In the genomic region with DNA sequence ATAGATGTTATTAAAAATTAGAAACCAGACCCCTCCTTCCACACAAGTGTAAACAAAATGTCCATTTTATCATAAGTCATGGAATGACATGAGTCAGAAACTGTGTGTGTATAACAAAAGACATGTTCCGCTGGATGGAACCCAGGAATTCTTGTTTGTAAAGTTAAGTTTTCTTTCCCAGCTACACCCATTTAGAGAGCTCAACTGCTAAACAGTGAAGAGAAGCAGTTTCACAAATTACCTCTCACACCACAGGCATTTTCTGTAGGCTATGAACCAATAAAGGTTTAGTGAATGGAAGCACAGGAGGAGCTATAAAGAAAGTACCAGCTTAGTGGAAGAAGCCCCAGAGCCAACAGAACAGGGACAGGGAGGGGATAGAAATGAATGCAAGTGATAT, we compare ENCODE assay signal across 8 cellular contexts. TPM values are rescaled to one million over a fixed set of nuclear protein-coding genes. Genes with fewer than 3 reads are reported as not detected.
DNase-seq lines count a peak whose midpoint lies in the region; ATAC-seq, FAIRE-seq and TF ChIP-seq lines count a peak whose summit lies in the region.
"Not testable (repeated sequence)": the region's sequence is repeated elsewhere in the genome, so short reads cannot be mapped to it uniquely, and the experiment has no call there.

No MANE protein-coding gene starts in this region.

- not testable (repeated sequence) for H3K36me3 ChIP-seq in endothelial cell of umbilical vein (ENCODE audit: control insufficient read depth in 2 of 2, extremely low read depth in 1 of 2, insufficient read depth in 2 of 2, low read length in 2 of 2); naive thymus-derived CD4-positive, alpha-beta T cell (ENCODE audit: control insufficient read depth in 2 of 3, insufficient read depth in 3 of 3, low read length in 3 of 3)

- H4K20me1 ChIP-seq in endothelial cell of umbilical vein (replicated peaks; ENCODE audit: control insufficient read depth, extremely low read depth, insufficient read depth, low read length): not testable (repeated sequence)

- TF ChIP-seq CTCF in AG10803 (conservative IDR thresholded peaks at IDR 0.05; ENCODE audit: low read length); astrocyte of the cerebellum (IDR thresholded peaks at IDR 0.05; ENCODE audit: low read depth, low read length, missing control alignments); endothelial cell of umbilical vein (IDR thresholded peaks at IDR 0.05; ENCODE audit: extremely low read depth in 1 of 2, insufficient read depth in 1 of 2, low read depth in 1 of 2, low read length in 2 of 2): not testable (repeated sequence)

- H3K4me3 Mint-ChIP-seq in T-helper 17 cell; naive thymus-derived CD4-positive, alpha-beta T cell; stimulated activated naive B cell treated with anti-CD40 and anti-IgM and Interleukin-4, amounts not matched to agents 10 μg/mL and 1 μg/mL and 100 μg/mL, for 72 hours: not testable (repeated sequence)

- H3K9me1 ChIP-seq in endothelial cell of umbilical vein (replicated peaks; ENCODE audit: control insufficient read depth, extremely low read depth, insufficient read depth, low read length): not testable (repeated sequence)

- H3K9me3 ChIP-seq in T-helper 17 cell (ENCODE audit: control insufficient read depth, low read length, poor library complexity, severe bottlenecking); endothelial cell of umbilical vein (replicated peaks; ENCODE audit: control insufficient read depth, insufficient read depth, low read length); naive thymus-derived CD4-positive, alpha-beta T cell (ENCODE audit: control insufficient read depth in 2 of 3, low read length in 3 of 3): not testable (repeated sequence)

- not testable (repeated sequence) for H3K36me3 Mint-ChIP-seq in T-helper 17 cell (ENCODE audit: low read depth)
- H3K36me3 Mint-ChIP-seq in naive thymus-derived CD4-positive, alpha-beta T cell: peaks cover 0 to 26% (median 19%) of the 10 kb centered on the region in 5 donors
- peaks cover 14 to 40% of the 10 kb centered on the region in 2 donors for H3K36me3 Mint-ChIP-seq in stimulated activated naive B cell treated with anti-CD40 and anti-IgM and Interleukin-4, amounts not matched to agents 10 μg/mL and 1 μg/mL and 100 μg/mL, for 72 hours

- H3K9ac ChIP-seq in endothelial cell of umbilical vein (replicated peaks; ENCODE audit: extremely low read depth, insufficient read depth, low read length): peak overlapping the region; percentile 37

- H3K27me3 ChIP-seq in endothelial cell of umbilical vein (ENCODE audit: control insufficient read depth in 2 of 2, insufficient read depth in 2 of 2, low read length in 2 of 2); naive thymus-derived CD4-positive, alpha-beta T cell (ENCODE audit: control insufficient read depth in 2 of 2, insufficient read depth in 2 of 2, low read length in 2 of 2): not testable (repeated sequence)

- H3K9me3 Mint-ChIP-seq in naive thymus-derived CD4-positive, alpha-beta T cell; stimulated activated naive B cell treated with anti-CD40 and anti-IgM and Interleukin-4, amounts not matched to agents 10 μg/mL and 1 μg/mL and 100 μg/mL, for 72 hours: not testable (repeated sequence)

- not testable (repeated sequence) for FAIRE-seq in endothelial cell of umbilical vein (lab: Jason Lieb, UNC)

- not testable (repeated sequence) for TF ChIP-seq POLR2A in endothelial cell of umbilical vein (IDR thresholded peaks at IDR 0.05; ENCODE audit: low read depth, low read length)

- H2AFZ ChIP-seq in endothelial cell of umbilical vein (ENCODE audit: low read depth, low read length): peak overlapping the region; percentile 11

- peak overlapping the region; percentile 96 for H3K27ac Mint-ChIP-seq in T-helper 17 cell
- H3K27ac Mint-ChIP-seq in naive thymus-derived CD4-positive, alpha-beta T cell: peak overlapping the region in 8 of 9 donors; percentile 41 to 94 (median 76)
- H3K27ac Mint-ChIP-seq in stimulated activated naive B cell treated with anti-CD40 and anti-IgM and Interleukin-4, amounts not matched to agents 10 μg/mL and 1 μg/mL and 100 μg/mL, for 72 hours: peak overlapping the region; percentile 53

- CTCF ChIA-PET in endothelial cell of umbilical vein (lab: Charles Lee): interaction anchor here (0.6 to 1.6 kb wide), 6 partner anchors 11 to 143 kb away, joined by 3 to 5 read pairs (median 4); partner anchors contain the start of gene SHLD2
- CTCF ChIA-PET in naive thymus-derived CD4-positive, alpha-beta T cell (lab: Charles Lee): interaction anchor here (0.6 kb wide), 1 partner anchor 790 kb away, joined by 4 read pairs; no protein-coding TSS in a partner anchor

- not testable (repeated sequence) for H3K27me3 Mint-ChIP-seq in T-helper 17 cell; naive thymus-derived CD4-positive, alpha-beta T cell; stimulated activated naive B cell treated with anti-CD40 and anti-IgM and Interleukin-4, amounts not matched to agents 10 μg/mL and 1 μg/mL and 100 μg/mL, for 72 hours

- POLR2A ChIA-PET in endothelial cell of umbilical vein (lab: Charles Lee): not testable (repeated sequence)
- POLR2A ChIA-PET in naive thymus-derived CD4-positive, alpha-beta T cell (lab: Charles Lee): interaction anchor here (0.8 kb wide), 1 partner anchor 686 kb away, joined by 3 read pairs; no protein-coding TSS in a partner anchor

- H3K4me3 ChIP-seq in AG10803 (ENCODE audit: low read length); astrocyte of the cerebellum (ENCODE audit: low read depth, low read length); endothelial cell of umbilical vein (replicated peaks in 1 of 3; ENCODE audit: insufficient read depth in 1 of 3, low read depth in 1 of 3, low read length in 3 of 3); naive thymus-derived CD4-positive, alpha-beta T cell (ENCODE audit: low read length): not testable (repeated sequence)

- H3K4me1 Mint-ChIP-seq in T-helper 17 cell: peaks cover 41% of the 10 kb centered on the region
- H3K4me1 Mint-ChIP-seq in naive thymus-derived CD4-positive, alpha-beta T cell: peaks cover 35 to 60% (median 54%) of the 10 kb centered on the region in 7 donors
- peaks cover 35 to 52% of the 10 kb centered on the region in 2 donors for H3K4me1 Mint-ChIP-seq in stimulated activated naive B cell treated with anti-CD40 and anti-IgM and Interleukin-4, amounts not matched to agents 10 μg/mL and 1 μg/mL and 100 μg/mL, for 72 hours

- intact Hi-C loops in endothelial cell of umbilical vein (cut with micrococcal nuclease); left ventricle myocardium superior (cut with micrococcal nuclease); naive thymus-derived CD4-positive, alpha-beta T cell (cut with micrococcal nuclease): not testable (repeated sequence)

- dilution Hi-C loops in endothelial cell of umbilical vein (cut with MboI; ENCODE audit: extremely low pct_ligation_motif_present, low sequenced_read_pairs): not testable (repeated sequence)

- not testable (repeated sequence) for ATAC-seq in T-helper 17 cell; naive thymus-derived CD4-positive, alpha-beta T cell; stimulated activated naive B cell treated with anti-CD40 and anti-IgM and Interleukin-4, amounts not matched to agents 10 μg/mL and 1 μg/mL and 100 μg/mL, for 72 hours (replicated peaks)
- ATAC-seq in left ventricle myocardium superior: peak; percentile 53

- DNase-seq in AG10803 (ENCODE audit: low read depth) (peak; percentile 79), HK-2 (ENCODE audit: unreplicated experiment) (peak; percentile 7), astrocyte of the cerebellum (ENCODE audit: low read depth) (peak; percentile 70), endothelial cell of umbilical vein (ENCODE audit: low read depth, low spot score) (peak; percentile 72)
- DNase-seq in T-helper 17 cell; left ventricle myocardium superior; naive thymus-derived CD4-positive, alpha-beta T cell; stimulated activated naive B cell treated with anti-CD40 and anti-IgM and Interleukin-4, amounts not matched to agents 10 μg/mL and 1 μg/mL and 100 μg/mL, for 72 hours: not testable (repeated sequence)

- in situ Hi-C loops in astrocyte of the cerebellum (cut with HindIII; ENCODE audit: low sequenced_read_pairs): not testable (repeated sequence)

- H3K4me2 ChIP-seq in endothelial cell of umbilical vein (ENCODE audit: insufficient read depth, low read length): peak overlapping the region; percentile 66

- H3K27ac ChIP-seq in endothelial cell of umbilical vein (ENCODE audit: insufficient read depth, low read depth, low read length): peak overlapping the region; percentile 90
- not testable (repeated sequence) for H3K27ac ChIP-seq in naive thymus-derived CD4-positive, alpha-beta T cell (ENCODE audit: low read depth, low read length)

- peaks cover 48% of the 10 kb centered on the region for H3K79me2 ChIP-seq in endothelial cell of umbilical vein (ENCODE audit: control insufficient read depth, insufficient read depth, low read length)

- peaks cover 30% of the 10 kb centered on the region for H3K4me1 ChIP-seq in endothelial cell of umbilical vein (ENCODE audit: control insufficient read depth, extremely low read depth, insufficient read depth, low read length)
- H3K4me1 ChIP-seq in naive thymus-derived CD4-positive, alpha-beta T cell (ENCODE audit: control insufficient read depth in 2 of 2, insufficient read depth in 2 of 2, low read length in 2 of 2): peaks cover 5 to 34% of the 10 kb centered on the region in 2 donors

- BruUV-seq in endothelial cell of umbilical vein (replicated peaks; lab: Mats Ljungman, UMichigan): not testable (repeated sequence)

RNA-seq across cellular contexts. Expression of gene GLUD1, which starts 12.4 kb away (rescaled TPM):
- total RNA-seq in T-helper 17 cell (100 to 1,000 TPM; 107 TPM), endothelial cell of umbilical vein (86.6 and 94.7 TPM in 2 replicates), left ventricle myocardium superior (106 TPM)
- 34.1 and 41.9 TPM in 2 replicates for polyA plus RNA-seq in endothelial cell of umbilical vein
- polyA plus RNA-seq in endothelial cell of umbilical vein (2011; cell fraction: cytosol; rRNA removed): 48.4 and 49.4 TPM in 2 replicates
- 46.3 and 52.0 TPM in 2 replicates for polyA plus RNA-seq in endothelial cell of umbilical vein (2011; cell fraction: nucleus; rRNA removed)
- 105 and 122 TPM in 2 replicates for polyA plus RNA-seq in endothelial cell of umbilical vein (2012)
- 65.3 and 69.5 TPM in 2 replicates for polyA minus RNA-seq in endothelial cell of umbilical vein
- 60.5 TPM for polyA minus RNA-seq in endothelial cell of umbilical vein (2011; cell fraction: cytosol; rRNA and poly(A)+ RNA removed)
- polyA minus RNA-seq in endothelial cell of umbilical vein (2011; cell fraction: nucleus; rRNA and poly(A)+ RNA removed): 24.5 and 33.5 TPM in 2 replicates
- 10 to 100 TPM; 70.2 to 98.1 (median 73.2) TPM for total RNA-seq in naive thymus-derived CD4-positive, alpha-beta T cell
- polyA plus RNA-seq in naive thymus-derived CD4-positive, alpha-beta T cell: 100 to 1,000 TPM; 111 to 116 TPM

RNA-seq across cellular contexts. Expression of gene SHLD2, which starts 12.8 kb away (rescaled TPM):
- 10 to 100 TPM; 28.9 to 31.3 TPM for total RNA-seq in T-helper 17 cell
- 19.2 and 22.4 TPM in 2 replicates for total RNA-seq in endothelial cell of umbilical vein
- 4.8 and 6.1 TPM in 2 replicates for polyA plus RNA-seq in endothelial cell of umbilical vein
- 8.0 and 8.4 TPM in 2 replicates for polyA plus RNA-seq in endothelial cell of umbilical vein (2011; cell fraction: cytosol; rRNA removed)
- polyA plus RNA-seq in endothelial cell of umbilical vein (2011; cell fraction: nucleus; rRNA removed): 14.3 and 18.1 TPM in 2 replicates
- 11.4 and 19.1 TPM in 2 replicates for polyA plus RNA-seq in endothelial cell of umbilical vein (2012)
- 9.1 and 11.8 TPM in 2 replicates for polyA minus RNA-seq in endothelial cell of umbilical vein
- polyA minus RNA-seq in endothelial cell of umbilical vein (2011; cell fraction: cytosol; rRNA and poly(A)+ RNA removed): 25.9 TPM
- polyA minus RNA-seq in endothelial cell of umbilical vein (2011; cell fraction: nucleus; rRNA and poly(A)+ RNA removed): 14.3 and 17.6 TPM in 2 replicates
- total RNA-seq in left ventricle myocardium superior: 12.1 TPM
- total RNA-seq in naive thymus-derived CD4-positive, alpha-beta T cell: 10 to 100 TPM; 19.3 to 31.4 (median 21.1) TPM
- polyA plus RNA-seq in naive thymus-derived CD4-positive, alpha-beta T cell: 10 to 100 TPM; 14.9 to 17.9 TPM
